ENCODE assay signal across 1 cellular context in genomic region chr2:7225848-7226247, GRCh38.
TF ChIP-seq lines count a peak whose summit lies in the region.

No MANE protein-coding gene starts in this region.

TF ChIP-seq in WTC11, 78 proteins besides CTCF, POLR2A, EP300 and RAD21 (continued from another document):
- no peak for TF ChIP-seq ARID4B (CRISPR knock-in tag; IDR thresholded peaks at IDR 0.05; ENCODE audit: borderline replicate concordance)
